12 cellular contexts compared by ENCODE assay signal in the genomic region with DNA sequence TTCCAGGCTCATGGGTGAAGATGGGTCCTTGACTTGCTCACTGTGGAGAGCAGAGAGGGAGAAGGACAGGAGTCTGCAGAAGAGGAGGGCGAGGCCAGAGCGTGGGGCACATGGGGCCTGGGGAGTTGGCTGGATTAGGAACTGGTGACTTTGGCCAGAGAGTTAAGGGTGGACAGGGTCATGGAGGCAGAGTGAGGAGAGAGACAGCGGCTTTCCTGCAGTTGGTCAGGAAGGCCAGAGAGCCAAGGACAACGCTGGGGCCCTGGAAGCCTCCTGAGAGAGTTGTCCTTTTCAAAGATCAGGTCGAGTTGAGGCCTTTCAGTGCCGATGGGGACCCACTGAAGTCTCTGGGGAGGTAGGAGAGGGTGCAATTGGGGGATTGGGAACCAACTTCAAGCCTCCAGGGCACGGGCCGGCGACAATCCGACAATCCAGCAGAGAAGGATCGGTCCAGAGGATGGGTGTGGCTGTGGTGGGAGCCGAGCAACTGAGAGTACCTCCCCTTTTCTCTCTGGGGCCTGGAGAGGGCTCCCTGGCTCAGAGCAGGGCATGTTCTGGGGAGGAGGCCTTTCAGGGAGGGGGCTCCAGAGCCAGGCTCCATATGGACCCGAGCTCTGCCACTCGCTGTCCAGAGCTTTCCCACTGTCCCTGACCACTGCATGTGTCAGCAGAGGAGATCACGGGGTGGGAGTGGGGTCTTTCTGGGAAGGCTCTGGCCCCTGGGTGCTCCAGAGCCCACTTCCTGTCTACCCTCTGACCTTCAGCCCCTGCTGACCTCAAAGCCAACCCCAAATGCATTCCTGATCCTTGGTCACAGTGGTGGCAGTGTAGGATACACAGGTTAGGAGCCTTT. TPM values are rescaled to one million over a fixed set of nuclear protein-coding genes. Genes with fewer than 3 reads are reported as not detected.
DNase-seq lines count a peak whose midpoint lies in the region; ATAC-seq, FAIRE-seq and TF ChIP-seq lines count a peak whose summit lies in the region.
"Had no signal": no experiment of that assay in that cellular context is flagged by ENCODE, and none has a peak within 500 bp of the region (broad histone marks: within the 10 kb centered on the region; RNA-seq: fewer than 3 reads in every experiment).

No MANE protein-coding gene starts in this region.

- H3K27ac Mint-ChIP-seq in chondrocyte (ENCODE audit: unreplicated experiment): peak overlapping the region; percentile 83

- no peak for TF ChIP-seq CTCF in heart left ventricle (IDR thresholded peaks at IDR 0.05)
- no peak for TF ChIP-seq CTCF in chondrocyte (IDR thresholded peaks at IDR 0.05)

- no peaks in the 10 kb centered on the region for H3K9me3 Mint-ChIP-seq in chondrocyte (ENCODE audit: low read depth)

- intact Hi-C loops in heart left ventricle (cut with DNase I) (no loop called here), cardiac septum (cut with DNase I) (no loop called here)

- H3K4me1 Mint-ChIP-seq in chondrocyte (ENCODE audit: low read depth): peaks cover 47% of the 10 kb centered on the region

- H3K36me3 ChIP-seq in heart left ventricle (peaks cover 0 to 69% (median 40%) of the 10 kb centered on the region in 9 donors), muscle layer of duodenum (ENCODE audit: control insufficient read depth in 1 of 2, insufficient read depth in 2 of 2, low read length in 2 of 2) (peaks cover 24 to 42% of the 10 kb centered on the region in 2 donors)

- TF ChIP-seq POLR2A in heart left ventricle (IDR thresholded peaks at IDR 0.05): peak in 1 of 2 donors; percentile 14

- H3K4me1 ChIP-seq in heart left ventricle (peaks cover 15 to 87% (median 77%) of the 10 kb centered on the region in 12 donors), muscle layer of duodenum (ENCODE audit: control insufficient read depth in 1 of 2, insufficient read depth in 2 of 2, low read length in 2 of 2) (peaks cover 15 to 56% of the 10 kb centered on the region in 2 donors)

- peaks cover 36% of the 10 kb centered on the region for H3K36me3 Mint-ChIP-seq in chondrocyte (ENCODE audit: low read depth)

- H3K27me3 ChIP-seq in heart left ventricle: no peaks in the 10 kb centered on the region
- no peaks in the 10 kb centered on the region for H3K27me3 ChIP-seq in muscle layer of duodenum (ENCODE audit: low read depth, low read length)

- peak in 3 of 4 donors; percentile 11 to 22 (median 12) for ATAC-seq in heart left ventricle
- no peak for ATAC-seq in HG03460 (IDR thresholded peaks at IDR 0.05; ENCODE audit: unreplicated experiment)
- ATAC-seq in activated CD4-positive, CD25-positive, alpha-beta regulatory T cell treated with anti-CD3 and anti-CD28 coated beads, Interleukin-2, amount 50 U/mL, for 24 hours: no peak

- no peaks in the 10 kb centered on the region for H3K27me3 Mint-ChIP-seq in chondrocyte (ENCODE audit: low read depth)

- DNase-seq in heart left ventricle: no peak
- DNase-seq in cardiac septum (ENCODE audit: low spot score): no peak
- DNase-seq in chondrocyte (ENCODE audit: low spot score): no peak
- DNase-seq in urothelium cell line (ENCODE audit: low spot score): peak; percentile 55
- DNase-seq in cerebellar nuclear complex (lab: John Stamatoyannopoulos, UW): no peak
- DNase-seq: NCI-H510A treated with DMSO at 0.1 percent for 48 hours; stimulated activated naive CD8-positive, alpha-beta T cell treated with anti-CD3 and anti-CD28 coated beads, Interleukin-15, Interleukin-2, amounts not matched to agents 100 U/mL and 50 U/mL, for 24 hours had no signal

- 36 to 70% (median 58%) methylated on average over 14 to 15 of the region's 15 CpGs for WGBS in heart left ventricle, 4 donors

- no peak for FAIRE-seq in urothelium cell line (lab: Jason Lieb, UNC)
- FAIRE-seq: D721Med had no signal

- H3K4me3 Mint-ChIP-seq in chondrocyte (ENCODE audit: unreplicated experiment): peak overlapping the region; percentile 10

- H3K4me3 ChIP-seq in heart left ventricle: peak overlapping the region in 1 of 12 donors; percentile 4
- H3K4me3 ChIP-seq in muscle layer of duodenum (ENCODE audit: low read depth in 1 of 2, low read length in 2 of 2): no peak overlapping the region

- H3K27ac ChIP-seq in heart left ventricle (peak overlapping the region; percentile 69 to 92 (median 86)), muscle layer of duodenum (ENCODE audit: low read length) (peak overlapping the region; percentile 52)
- H3K27ac ChIP-seq: HL-60 had no signal

- no peaks in the 10 kb centered on the region for H3K9me3 ChIP-seq in heart left ventricle
- no peaks in the 10 kb centered on the region for H3K9me3 ChIP-seq in muscle layer of duodenum (ENCODE audit: control insufficient read depth in 1 of 2, low read length in 2 of 2)

RNA-seq across cellular contexts. Expression of gene PHYHD1, which starts 7.5 kb away (rescaled TPM):
- 10 to 100 TPM; 14.0 to 49.0 (median 27.3) TPM for total RNA-seq in heart left ventricle
- 10 to 100 TPM; 24.2 to 41.5 TPM for polyA plus RNA-seq in heart left ventricle
- 21.9 TPM for total RNA-seq in cardiac septum
- 2.8 to 4.4 TPM (median 3.4 TPM) in 3 replicates for total RNA-seq in chondrocyte

RNA-seq across cellular contexts. Expression of gene LRRC8A, which starts 31.3 kb away (rescaled TPM):
- total RNA-seq in heart left ventricle (10 to 100 TPM; 16.2 to 76.4 (median 28.8) TPM), cardiac septum (24.2 TPM), chondrocyte (36.9 to 58.9 TPM (median 55.0 TPM) in 3 replicates)
- polyA plus RNA-seq in heart left ventricle: 10 to 100 TPM; 15.8 to 62.3 TPM

RNA-seq across cellular contexts. Expression of gene KYAT1, which starts 31.5 kb away (rescaled TPM):
- total RNA-seq in heart left ventricle: 10 to 100 TPM in 7 of 9 donors, 1 to 10 TPM in 2; 9.5 to 16.7 (median 13.4) TPM
- polyA plus RNA-seq in heart left ventricle: 10 to 100 TPM; 11.5 to 12.6 TPM
- total RNA-seq in cardiac septum: 9.2 TPM
- total RNA-seq in chondrocyte: 3.3 to 7.0 TPM (median 3.6 TPM) in 3 replicates

RNA-seq across cellular contexts. Expression of gene DOLK, which starts 34.1 kb away (rescaled TPM):
- 10 to 100 TPM in 6 of 9 donors, 1 to 10 TPM in 3; 8.2 to 14.8 (median 10.6) TPM for total RNA-seq in heart left ventricle
- 10 to 100 TPM in 1 of 2 donors, 1 to 10 TPM in 1; 7.8 to 15.6 TPM for polyA plus RNA-seq in heart left ventricle
- total RNA-seq in cardiac septum: 9.8 TPM
- total RNA-seq in chondrocyte: 21.5 to 24.7 TPM (median 22.2 TPM) in 3 replicates

RNA-seq across cellular contexts. Expression of gene NUP188, which starts 34.2 kb away (rescaled TPM):
- 10 to 100 TPM; 15.1 to 30.4 (median 22.6) TPM for total RNA-seq in heart left ventricle
- polyA plus RNA-seq in heart left ventricle: 10 to 100 TPM; 10.6 to 35.1 TPM
- 36.3 TPM for total RNA-seq in cardiac septum
- total RNA-seq in chondrocyte: 36.0 to 51.8 TPM (median 38.2 TPM) in 3 replicates

Comparison
In these comparisons a context has a peak if more than half of its experiments do, and no peak if none do; other contexts are left out.
1. ATAC-seq: peak in heart left ventricle (3 of 4); none in HG03460 (single experiment) and activated CD4-positive, CD25-positive, alpha-beta regulatory T cell treated with anti-CD3 and anti-CD28 coated beads, Interleukin-2, amount 50 U/mL, for 24 hours (0 of 2).